In the genomic region with DNA sequence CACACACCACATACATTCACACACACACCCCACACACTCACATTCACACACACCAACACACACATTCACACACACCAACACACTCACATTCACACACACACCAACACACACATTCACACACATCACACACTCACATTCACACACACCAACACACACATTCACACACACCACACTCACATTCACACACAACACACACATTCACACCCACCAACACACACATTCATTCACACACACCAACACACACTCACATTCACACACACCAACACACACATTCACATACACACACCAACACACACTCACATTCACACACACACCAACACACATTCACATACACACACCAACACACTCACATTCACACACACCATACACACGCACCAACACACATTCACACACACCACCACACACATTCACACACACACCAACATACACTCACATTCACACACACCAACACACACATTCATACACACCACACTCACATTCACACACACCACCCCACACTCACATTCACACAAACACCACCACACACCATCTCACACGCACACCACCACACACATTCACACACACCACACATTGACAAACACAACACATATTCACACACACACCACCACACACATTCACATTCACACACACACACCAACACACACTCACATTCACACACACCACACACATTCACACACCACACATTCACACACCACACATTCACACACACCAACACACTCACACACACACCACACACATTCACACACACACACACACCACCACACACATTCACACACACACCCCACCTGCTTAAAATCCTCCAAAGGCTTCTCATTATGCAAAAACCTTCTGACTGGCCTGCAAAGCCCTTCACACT, we compare ENCODE assay signal across 2 cellular contexts.
TF ChIP-seq lines count a peak whose summit lies in the region.

No MANE protein-coding gene starts in this region.

TF ChIP-seq in HEK293, 187 proteins besides CTCF, POLR2A, EP300 and RAD21:
- no peak for TF ChIP-seq ZNF677 (tag by site-specific recombination; IDR thresholded peaks at IDR 0.05)
- no peak for TF ChIP-seq RBAK (tag by site-specific recombination; IDR thresholded peaks at IDR 0.05)
- TF ChIP-seq, protein P1, sequence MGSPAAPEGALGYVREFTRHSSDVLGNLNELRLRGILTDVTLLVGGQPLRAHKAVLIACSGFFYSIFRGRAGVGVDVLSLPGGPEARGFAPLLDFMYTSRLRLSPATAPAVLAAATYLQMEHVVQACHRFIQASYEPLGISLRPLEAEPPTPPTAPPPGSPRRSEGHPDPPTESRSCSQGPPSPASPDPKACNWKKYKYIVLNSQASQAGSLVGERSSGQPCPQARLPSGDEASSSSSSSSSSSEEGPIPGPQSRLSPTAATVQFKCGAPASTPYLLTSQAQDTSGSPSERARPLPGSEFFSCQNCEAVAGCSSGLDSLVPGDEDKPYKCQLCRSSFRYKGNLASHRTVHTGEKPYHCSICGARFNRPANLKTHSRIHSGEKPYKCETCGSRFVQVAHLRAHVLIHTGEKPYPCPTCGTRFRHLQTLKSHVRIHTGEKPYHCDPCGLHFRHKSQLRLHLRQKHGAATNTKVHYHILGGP (tag by site-specific recombination; IDR thresholded peaks at IDR 0.05) = no peak
- TF ChIP-seq, protein P2, sequence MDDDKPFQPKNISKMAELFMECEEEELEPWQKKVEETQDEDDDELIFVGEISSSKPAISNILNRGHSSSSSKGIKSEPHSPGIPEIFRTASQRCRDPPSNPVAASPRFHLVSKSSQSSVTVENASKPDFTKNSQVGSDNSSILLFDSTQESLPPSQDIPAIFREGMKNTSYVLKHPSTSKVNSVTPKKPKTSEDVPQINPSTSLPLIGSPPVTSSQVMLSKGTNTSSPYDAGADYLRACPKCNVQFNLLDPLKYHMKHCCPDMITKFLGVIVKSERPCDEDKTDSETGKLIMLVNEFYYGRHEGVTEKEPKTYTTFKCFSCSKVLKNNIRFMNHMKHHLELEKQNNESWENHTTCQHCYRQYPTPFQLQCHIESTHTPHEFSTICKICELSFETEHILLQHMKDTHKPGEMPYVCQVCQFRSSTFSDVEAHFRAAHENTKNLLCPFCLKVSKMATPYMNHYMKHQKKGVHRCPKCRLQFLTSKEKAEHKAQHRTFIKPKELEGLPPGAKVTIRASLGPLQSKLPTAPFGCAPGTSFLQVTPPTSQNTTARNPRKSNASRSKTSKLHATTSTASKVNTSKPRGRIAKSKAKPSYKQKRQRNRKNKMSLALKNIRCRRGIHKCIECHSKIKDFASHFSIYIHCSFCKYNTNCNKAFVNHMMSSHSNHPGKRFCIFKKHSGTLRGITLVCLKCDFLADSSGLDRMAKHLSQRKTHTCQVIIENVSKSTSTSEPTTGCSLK (tag by site-specific recombination; IDR thresholded peaks at IDR 0.05) = 0 out of 2 replicates have a peak, but pooled peaks have one; percentile 16
- no peak for TF ChIP-seq ZNF791 (tag by site-specific recombination; IDR thresholded peaks at IDR 0.05)
- TF ChIP-seq, protein P3, sequence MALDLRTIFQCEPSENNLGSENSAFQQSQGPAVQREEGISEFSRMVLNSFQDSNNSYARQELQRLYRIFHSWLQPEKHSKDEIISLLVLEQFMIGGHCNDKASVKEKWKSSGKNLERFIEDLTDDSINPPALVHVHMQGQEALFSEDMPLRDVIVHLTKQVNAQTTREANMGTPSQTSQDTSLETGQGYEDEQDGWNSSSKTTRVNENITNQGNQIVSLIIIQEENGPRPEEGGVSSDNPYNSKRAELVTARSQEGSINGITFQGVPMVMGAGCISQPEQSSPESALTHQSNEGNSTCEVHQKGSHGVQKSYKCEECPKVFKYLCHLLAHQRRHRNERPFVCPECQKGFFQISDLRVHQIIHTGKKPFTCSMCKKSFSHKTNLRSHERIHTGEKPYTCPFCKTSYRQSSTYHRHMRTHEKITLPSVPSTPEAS (tag by site-specific recombination; IDR thresholded peaks at IDR 0.05) = peak; percentile 79
- peak; percentile 35; the same call in 1 of the 2 replicates for TF ChIP-seq ZNF239 (tag by site-specific recombination; IDR thresholded peaks at IDR 0.05)
- TF ChIP-seq, protein P4, sequence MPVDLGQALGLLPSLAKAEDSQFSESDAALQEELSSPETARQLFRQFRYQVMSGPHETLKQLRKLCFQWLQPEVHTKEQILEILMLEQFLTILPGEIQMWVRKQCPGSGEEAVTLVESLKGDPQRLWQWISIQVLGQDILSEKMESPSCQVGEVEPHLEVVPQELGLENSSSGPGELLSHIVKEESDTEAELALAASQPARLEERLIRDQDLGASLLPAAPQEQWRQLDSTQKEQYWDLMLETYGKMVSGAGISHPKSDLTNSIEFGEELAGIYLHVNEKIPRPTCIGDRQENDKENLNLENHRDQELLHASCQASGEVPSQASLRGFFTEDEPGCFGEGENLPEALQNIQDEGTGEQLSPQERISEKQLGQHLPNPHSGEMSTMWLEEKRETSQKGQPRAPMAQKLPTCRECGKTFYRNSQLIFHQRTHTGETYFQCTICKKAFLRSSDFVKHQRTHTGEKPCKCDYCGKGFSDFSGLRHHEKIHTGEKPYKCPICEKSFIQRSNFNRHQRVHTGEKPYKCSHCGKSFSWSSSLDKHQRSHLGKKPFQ (tag by site-specific recombination; IDR thresholded peaks at IDR 0.05) = peak; percentile 72
- TF ChIP-seq, protein P5, sequence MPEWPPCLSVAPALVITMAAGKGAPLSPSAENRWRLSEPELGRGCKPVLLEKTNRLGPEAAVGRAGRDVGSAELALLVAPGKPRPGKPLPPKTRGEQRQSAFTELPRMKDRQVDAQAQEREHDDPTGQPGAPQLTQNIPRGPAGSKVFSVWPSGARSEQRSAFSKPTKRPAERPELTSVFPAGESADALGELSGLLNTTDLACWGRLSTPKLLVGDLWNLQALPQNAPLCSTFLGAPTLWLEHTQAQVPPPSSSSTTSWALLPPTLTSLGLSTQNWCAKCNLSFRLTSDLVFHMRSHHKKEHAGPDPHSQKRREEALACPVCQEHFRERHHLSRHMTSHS (tag by site-specific recombination; IDR thresholded peaks at IDR 0.05) = 0 out of 2 replicates have a peak, but pooled peaks have one; percentile 7
- no peak for TF ChIP-seq SCRT2 (tag by site-specific recombination; IDR thresholded peaks at IDR 0.05)
- 0 out of 2 replicates have a peak, but pooled peaks have one; percentile 17 for TF ChIP-seq ZNF266 (tag by site-specific recombination; IDR thresholded peaks at IDR 0.05; ENCODE audit: low read depth)
- TF ChIP-seq, protein P6, sequence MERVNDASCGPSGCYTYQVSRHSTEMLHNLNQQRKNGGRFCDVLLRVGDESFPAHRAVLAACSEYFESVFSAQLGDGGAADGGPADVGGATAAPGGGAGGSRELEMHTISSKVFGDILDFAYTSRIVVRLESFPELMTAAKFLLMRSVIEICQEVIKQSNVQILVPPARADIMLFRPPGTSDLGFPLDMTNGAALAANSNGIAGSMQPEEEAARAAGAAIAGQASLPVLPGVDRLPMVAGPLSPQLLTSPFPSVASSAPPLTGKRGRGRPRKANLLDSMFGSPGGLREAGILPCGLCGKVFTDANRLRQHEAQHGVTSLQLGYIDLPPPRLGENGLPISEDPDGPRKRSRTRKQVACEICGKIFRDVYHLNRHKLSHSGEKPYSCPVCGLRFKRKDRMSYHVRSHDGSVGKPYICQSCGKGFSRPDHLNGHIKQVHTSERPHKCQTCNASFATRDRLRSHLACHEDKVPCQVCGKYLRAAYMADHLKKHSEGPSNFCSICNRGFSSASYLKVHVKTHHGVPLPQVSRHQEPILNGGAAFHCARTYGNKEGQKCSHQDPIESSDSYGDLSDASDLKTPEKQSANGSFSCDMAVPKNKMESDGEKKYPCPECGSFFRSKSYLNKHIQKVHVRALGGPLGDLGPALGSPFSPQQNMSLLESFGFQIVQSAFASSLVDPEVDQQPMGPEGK (tag by site-specific recombination; IDR thresholded peaks at IDR 0.05) = no peak

TF ChIP-seq in GM12878, 131 proteins besides CTCF, POLR2A, EP300 and RAD21:
- no peak for TF ChIP-seq MTA2 (IDR thresholded peaks at IDR 0.05; ENCODE audit: low read depth)
- TF ChIP-seq TCF7 (IDR thresholded peaks at IDR 0.05; ENCODE audit: borderline replicate concordance) = no peak
- no peak for TF ChIP-seq CBX3 (IDR thresholded peaks at IDR 0.05; ENCODE audit: borderline replicate concordance, low read depth)
- TF ChIP-seq SIX5 (IDR thresholded peaks at IDR 0.05; ENCODE audit: low read depth, low read length, severe bottlenecking) = no peak
- TF ChIP-seq KAT2A (conservative IDR thresholded peaks at IDR 0.05; ENCODE audit: control insufficient read depth, low read depth, low read length) = no peak
